Comparison of ENCODE assay signal across 10 cellular contexts in genomic region chr5:139666551-139666950, GRCh38. TPM values are rescaled to one million over a fixed set of nuclear protein-coding genes. Genes with fewer than 3 reads are reported as not detected.
DNase-seq lines count a peak whose midpoint lies in the region; ATAC-seq, FAIRE-seq and TF ChIP-seq lines count a peak whose summit lies in the region.
"Had no signal": no experiment of that assay in that cellular context is flagged by ENCODE, and none has a peak within 500 bp of the region (broad histone marks: within the 10 kb centered on the region; RNA-seq: fewer than 3 reads in every experiment).

No MANE protein-coding gene starts in this region.

- ATAC-seq in gastroesophageal sphincter: no peak

- H3K36me3 ChIP-seq in gastroesophageal sphincter: no peaks in the 10 kb centered on the region

- TF ChIP-seq CTCF in RWPE1 (conservative IDR thresholded peaks at IDR 0.05; ENCODE audit: low read depth) (no peak), gastroesophageal sphincter (IDR thresholded peaks at IDR 0.05) (no peak), GM10266 (IDR thresholded peaks at IDR 0.05; ENCODE audit: control insufficient read depth, insufficient read depth, low read depth, missing control alignments) (no peak)

- POLR2A ChIA-PET in RWPE1 (lab: Yijun Ruan, JAX; ENCODE audit: low non-redundant PET): no interaction called here

- FAIRE-seq in GM12891 (lab: Jason Lieb, UNC): peak; percentile 13

- CTCF ChIA-PET in RWPE1 (lab: Yijun Ruan, JAX): interaction anchor here (0.6 to 2.9 kb wide), 3 partner anchors 31 to 99 kb away, joined by 3 to 10 read pairs (median 7); no protein-coding TSS in a partner anchor

- no peak for DNase-seq in GM12891 (ENCODE audit: insufficient read length, low spot score)
- no peak for DNase-seq in RWPE1 (ENCODE audit: low spot score)
- no peak for DNase-seq in NOMO-1 treated with dmso at 0.1 percent for 144 hours (lab: John Stamatoyannopoulos, UW; ENCODE audit: unreplicated experiment)
- DNase-seq in GDM1 (lab: John Stamatoyannopoulos, UW): no peak
- no peak for DNase-seq in GM10266 (ENCODE audit: extremely low spot score)
- DNase-seq: activated T-cell treated with anti-CD3 and anti-CD28 coated beads, Interleukin-2, amount 50 U/mL, for 1 hour; dermis blood vessel endothelial cell; NCI-H82 had no signal

- H3K27ac ChIP-seq in RWPE1: peak overlapping the region; percentile 88
- H3K27ac ChIP-seq in gastroesophageal sphincter: peak overlapping the region in 3 of 4 donors; percentile 92 to 94 (median 93)
- H3K27ac ChIP-seq in skin epidermis: peak overlapping the region in 12 of 21 experiments; percentile 18 to 96 (median 43)

- no peak for TF ChIP-seq POLR2A in GM12891 (IDR thresholded peaks at IDR 0.05; ENCODE audit: low read depth, low read length)
- TF ChIP-seq POLR2A in gastroesophageal sphincter (IDR thresholded peaks at IDR 0.05): no peak

- no peaks in the 10 kb centered on the region for H3K9me3 ChIP-seq in gastroesophageal sphincter

- no peak overlapping the region for H3K4me3 ChIP-seq in gastroesophageal sphincter
- H3K4me3 ChIP-seq in skin epidermis: no peak overlapping the region

- WGBS in gastroesophageal sphincter (ENCODE audit: low coverage in 1 of 2), 2 donors: 78% methylated on average over 4 of the region's 7 CpGs; no CpG with 5 or more reads in 1 of the 2 donors

- no peak for TF ChIP-seq EP300 in gastroesophageal sphincter (IDR thresholded peaks at IDR 0.05)

- peaks cover 0 to 100% (median 40%) of the 10 kb centered on the region in 3 donors for H3K4me1 ChIP-seq in gastroesophageal sphincter

- no peaks in the 10 kb centered on the region for H3K27me3 ChIP-seq in gastroesophageal sphincter

TF ChIP-seq in GM12891, 5 proteins besides CTCF, POLR2A, EP300 and RAD21:
- TF ChIP-seq TAF1 (IDR thresholded peaks at IDR 0.05; ENCODE audit: low read depth, low read length): no peak
- TF ChIP-seq POU2F2 (IDR thresholded peaks at IDR 0.05; ENCODE audit: low read depth, low read length): no peak
- TF ChIP-seq PAX5 (IDR thresholded peaks at IDR 0.05; ENCODE audit: insufficient read depth, low read length, severe bottlenecking): no peak
- no peak for TF ChIP-seq POLR2AphosphoS5 (IDR thresholded peaks at IDR 0.05; ENCODE audit: low read depth, low read length)
- TF ChIP-seq SPI1 (IDR thresholded peaks at IDR 0.05; ENCODE audit: low read depth, low read length): no peak
TF ChIP-seq in GM12891: peak in this region for 0.

RNA-seq across cellular contexts. Expression of gene CXXC5, which starts 18.4 kb away (rescaled TPM):
- polyA plus RNA-seq in GM12891 (2012; ENCODE audit: low read depth, missing spikeins): 29.4 TPM
- 10 to 100 TPM; 30.0 to 50.7 (median 35.1) TPM for total RNA-seq in gastroesophageal sphincter

Comparison
In these comparisons a context has a peak if more than half of its experiments do, and no peak if none do; other contexts are left out.
1. H3K27ac ChIP-seq: peak in every context shown above with its lines; median percentile 93 in gastroesophageal sphincter; 88 in RWPE1; 43 in skin epidermis.